In the genomic region with DNA sequence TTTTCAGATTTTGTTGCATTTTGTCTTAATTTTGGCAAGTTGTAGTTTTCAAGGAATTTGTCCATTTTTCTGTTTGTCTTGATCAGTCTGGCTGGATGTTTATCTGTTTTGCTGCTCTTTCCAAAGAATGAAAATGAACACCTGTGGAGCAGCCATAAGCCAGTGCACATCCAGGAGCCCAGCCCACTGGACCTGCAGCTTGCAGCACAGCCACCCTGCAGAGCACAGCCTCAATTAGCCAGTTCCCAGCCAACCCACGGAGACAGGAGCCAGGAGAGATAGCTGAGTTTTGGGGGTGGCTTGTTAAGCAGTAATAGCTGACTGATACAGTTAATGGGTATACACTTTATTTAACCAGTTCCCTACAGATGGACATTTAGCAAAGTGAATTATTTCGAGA, we compare ENCODE assay signal across 31 cellular contexts.
"Had no signal": no experiment of that assay in that cellular context is flagged by ENCODE, and none has a peak within 500 bp of the region (broad histone marks: within the 10 kb centered on the region; RNA-seq: fewer than 3 reads in every experiment).

No MANE protein-coding gene starts in this region.

- H3K4me1 ChIP-seq: pancreas, psoas muscle, spleen, suprapubic skin, testis, tibial artery, transverse colon, upper lobe of right lung, uterus had no signal

- H3K4me3 ChIP-seq: pancreas, psoas muscle, skin epidermis, smooth muscle cell, spleen, suprapubic skin, testis, tibial artery, transverse colon, upper lobe of right lung, uterus had no signal

- DNase-seq: naive thymus-derived CD8-positive, alpha-beta T cell; nephron progenitor cell; nucleus accumbens; pancreas; psoas muscle; right cardiac atrium; spleen; stimulated activated CD4-positive, alpha-beta T cell treated with anti-CD3 and anti-CD28 coated beads, Interleukin-12 subunit alpha, Interleukin-12 subunit beta, amount 100 ng/mL, for 4 hours; stimulated activated CD4-positive, alpha-beta T cell treated with anti-CD3 and anti-CD28 coated beads, Interleukin-1b, Interleukin-23, amount 100 ng/mL, for 48 hours; stimulated activated CD4-positive, alpha-beta T cell treated with anti-CD3 and anti-CD28 coated beads, Interleukin-4, amount 100 ng/mL, for 1 hour; stimulated activated CD4-positive, alpha-beta T cell treated with anti-CD3 and anti-CD28 coated beads, Interleukin-4, amount 100 ng/mL, for 4 hours; stimulated activated CD8-positive, alpha-beta memory T cell treated with anti-CD3 and anti-CD28 coated beads, Interleukin-4, amount 100 ng/mL, for 48 hours; stimulated activated naive CD4-positive, alpha-beta T cell; stimulated activated naive CD8-positive, alpha-beta T cell treated with anti-CD3 and anti-CD28 coated beads, Interleukin-15, amount 100 ng/mL, for 72 hours; stimulated activated naive CD8-positive, alpha-beta T cell treated with anti-CD3 and anti-CD28 coated beads, Interleukin-15, Interleukin-2, amounts not matched to agents 100 U/mL and 50 U/mL, for 24 hours; substantia nigra; testis; transverse colon; upper lobe of right lung; uterus had no signal

- H3K27me3 Mint-ChIP-seq: progenitor cell of endocrine pancreas; stimulated activated memory B cell treated with anti-CD40 and anti-IgM and Interleukin-4, amounts not matched to agents 10 μg/mL and 1 μg/mL and 100 μg/mL, for 72 hours; stimulated activated naive CD8-positive, alpha-beta T cell treated with anti-CD3 and anti-CD28 coated beads, Interleukin-15, amount 100 ng/mL, for 72 hours; type B pancreatic cell had no signal

- H3K36me3 Mint-ChIP-seq: naive thymus-derived CD8-positive, alpha-beta T cell; natural killer cell treated with Interleukin-12 subunit alpha and Interleukin-12 subunit beta and Interleukin-15 and Interleukin-18, amount 100 ng/mL, for 72 hours; stimulated activated memory B cell treated with anti-CD40 and anti-IgM and Interleukin-4, amounts not matched to agents 10 μg/mL and 1 μg/mL and 100 μg/mL, for 72 hours; type B pancreatic cell had no signal

- H3K36me3 ChIP-seq: neutrophil, pancreas, spleen, suprapubic skin, tibial artery, transverse colon, upper lobe of right lung, uterus had no signal

- H3K4me1 Mint-ChIP-seq: naive thymus-derived CD8-positive, alpha-beta T cell; stimulated activated memory B cell treated with anti-CD40 and anti-IgM and Interleukin-4, amounts not matched to agents 10 μg/mL and 1 μg/mL and 100 μg/mL, for 72 hours; stimulated activated naive CD8-positive, alpha-beta T cell treated with anti-CD3 and anti-CD28 coated beads, Interleukin-15, amount 100 ng/mL, for 72 hours had no signal

- H3K4me3 Mint-ChIP-seq: naive thymus-derived CD8-positive, alpha-beta T cell; natural killer cell treated with Interleukin-12 subunit alpha and Interleukin-12 subunit beta and Interleukin-15 and Interleukin-18, amount 100 ng/mL, for 72 hours; nephron progenitor cell; neural crest cell; stimulated activated memory B cell treated with anti-CD40 and anti-IgM and Interleukin-4, amounts not matched to agents 10 μg/mL and 1 μg/mL and 100 μg/mL, for 72 hours; stimulated activated naive CD8-positive, alpha-beta T cell treated with anti-CD3 and anti-CD28 coated beads, Interleukin-15, amount 100 ng/mL, for 72 hours; type B pancreatic cell had no signal

- ATAC-seq: naive thymus-derived CD8-positive, alpha-beta T cell; natural killer cell treated with Interleukin-12 subunit alpha and Interleukin-12 subunit beta and Interleukin-15 and Interleukin-18, amount 100 ng/mL, for 72 hours; pancreas; psoas muscle; right cardiac atrium; sciatic nerve; stimulated activated memory B cell treated with anti-CD40 and anti-IgM and Interleukin-4, amounts not matched to agents 10 μg/mL and 1 μg/mL and 100 μg/mL, for 72 hours; stimulated activated naive CD8-positive, alpha-beta T cell treated with anti-CD3 and anti-CD28 coated beads, Interleukin-15, amount 100 ng/mL, for 72 hours; stimulated activated naive CD8-positive, alpha-beta T cell treated with anti-CD3 and anti-CD28 coated beads, Interleukin-15, Interleukin-2, amounts not matched to agents 100 U/mL and 50 U/mL, for 24 hours; upper lobe of right lung had no signal

- H3K27ac Mint-ChIP-seq: naive thymus-derived CD8-positive, alpha-beta T cell; natural killer cell treated with Interleukin-12 subunit alpha and Interleukin-12 subunit beta and Interleukin-15 and Interleukin-18, amount 100 ng/mL, for 72 hours; nephron progenitor cell; progenitor cell of endocrine pancreas; stimulated activated memory B cell treated with anti-CD40 and anti-IgM and Interleukin-4, amounts not matched to agents 10 μg/mL and 1 μg/mL and 100 μg/mL, for 72 hours; stimulated activated naive CD8-positive, alpha-beta T cell treated with anti-CD3 and anti-CD28 coated beads, Interleukin-15, amount 100 ng/mL, for 72 hours; type B pancreatic cell had no signal

- H3K9me3 Mint-ChIP-seq: natural killer cell treated with Interleukin-12 subunit alpha and Interleukin-12 subunit beta and Interleukin-15 and Interleukin-18, amount 100 ng/mL, for 72 hours; neural crest cell; stimulated activated memory B cell treated with anti-CD40 and anti-IgM and Interleukin-4, amounts not matched to agents 10 μg/mL and 1 μg/mL and 100 μg/mL, for 72 hours; stimulated activated naive CD8-positive, alpha-beta T cell treated with anti-CD3 and anti-CD28 coated beads, Interleukin-15, amount 100 ng/mL, for 72 hours; type B pancreatic cell had no signal

- FAIRE-seq: pancreas had no signal

- H3K27me3 ChIP-seq: neutrophil, spleen, testis, uterus had no signal

- H3K4me2 ChIP-seq: smooth muscle cell had no signal

- H3K27ac ChIP-seq: neutrophil, pancreas, psoas muscle, skin epidermis, spleen, suprapubic skin, testis, tibial artery, transverse colon, upper lobe of right lung, uterus had no signal

- H3K9me3 ChIP-seq: neutrophil, pancreas, psoas muscle, suprapubic skin, testis, transverse colon, upper lobe of right lung had no signal
